ENCODE assay signal across 1 cellular context in the genomic region with DNA sequence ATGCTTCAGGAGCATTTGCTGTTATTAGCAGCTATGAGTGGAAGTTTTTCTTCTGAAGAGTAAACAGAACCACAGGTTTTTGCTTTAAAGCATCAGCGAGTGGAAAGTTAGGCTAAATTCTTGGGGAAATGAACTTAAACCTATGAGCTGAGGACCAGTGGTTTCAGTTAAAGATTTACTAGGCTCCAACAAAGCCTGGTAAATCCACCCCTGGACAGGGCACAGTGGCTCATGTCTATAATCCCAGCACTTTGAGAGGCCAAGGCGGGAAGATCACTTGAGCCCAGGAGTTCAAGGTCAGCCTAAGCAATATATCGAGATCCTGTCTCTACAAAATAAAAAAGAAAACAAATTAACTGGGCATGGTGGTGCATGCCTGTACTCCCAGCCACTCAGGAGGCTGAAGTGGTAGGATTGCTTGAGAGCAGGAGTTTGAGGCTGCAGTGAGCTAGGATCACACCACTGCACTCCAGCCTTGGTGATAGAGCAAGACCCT. TPM values are rescaled to one million over a fixed set of nuclear protein-coding genes. Genes with fewer than 3 reads are reported as not detected.
"Had no signal": no experiment of that assay in that cellular context is flagged by ENCODE, and none has a peak within 500 bp of the region (broad histone marks: within the 10 kb centered on the region; RNA-seq: fewer than 3 reads in every experiment).

No MANE protein-coding gene starts in this region.

RNA-seq across cellular contexts. Expression of a gene that starts 46.9 kb away (rescaled TPM):
- total RNA-seq: endothelial cell of umbilical vein had no signal
